ENCODE assay signal across 9 cellular contexts in the genomic region with DNA sequence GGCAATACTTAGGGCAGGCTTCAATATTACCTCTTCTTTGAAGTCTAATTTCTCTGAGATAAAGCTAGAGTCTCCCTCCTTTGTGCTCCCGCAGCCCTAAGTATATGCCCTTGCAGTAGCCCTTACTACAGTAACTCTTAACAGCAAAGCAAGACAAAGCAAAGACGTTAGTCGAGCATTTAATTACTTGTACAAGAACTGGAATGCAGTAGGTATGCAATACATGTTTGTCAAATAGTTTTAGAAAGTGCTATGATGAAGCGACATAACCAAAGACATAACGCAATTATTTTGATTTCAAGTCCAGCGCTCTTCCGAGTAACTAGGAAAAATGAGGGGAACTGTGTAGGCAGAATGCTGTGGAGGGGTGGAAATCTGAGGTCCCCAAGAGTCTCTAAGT. TPM values are rescaled to one million over a fixed set of nuclear protein-coding genes. Genes with fewer than 3 reads are reported as not detected.
A peak's percentile ranks its signal among the peaks of the same experiment; 100 is the strongest.
DNase-seq lines count a peak whose midpoint lies in the region; ATAC-seq and TF ChIP-seq lines count a peak whose summit lies in the region.
"Had no signal": no experiment of that assay in that cellular context is flagged by ENCODE, and none has a peak within 500 bp of the region (broad histone marks: within the 10 kb centered on the region; RNA-seq: fewer than 3 reads in every experiment).

No MANE protein-coding gene starts in this region.

- no peaks in the 10 kb centered on the region for H3K9me2 ChIP-seq in HCT116 (ENCODE audit: insufficient read depth)

- H3K4me2 ChIP-seq in HCT116 (ENCODE audit: low read length) = peak overlapping the region; percentile 77

- intact Hi-C loops in HCT116 (cut with micrococcal nuclease) (loop anchor here (10.0 kb wide), 1 partner anchor 1420 kb away; no protein-coding TSS in a partner anchor), testis (cut with DNase I; ENCODE audit: low total_unique reads) (no loop called here)

- H3K9ac ChIP-seq in HCT116 (ENCODE audit: low read length) = peak overlapping the region; percentile 81; the same call in 1 of the 2 replicates

- 4 to 7% methylated on average over 7 of the region's 7 CpGs for WGBS in testis, 2 donors

- TF ChIP-seq RAD21 in HCT116 (IDR thresholded peaks at IDR 0.05; ENCODE audit: low read depth) = no peak

- POLR2A ChIA-PET in HCT116 (lab: Charles Lee) = interaction anchor here (1.0 to 1.9 kb wide), 2 partner anchors 83 to 107 kb away, joined by 4 to 5 read pairs; partner anchors contain the start of genes PPIH and YBX1

- no peak overlapping the region for H3K27ac ChIP-seq in HCT116 (ENCODE audit: low read depth, low read length)
- peak overlapping the region in 1 of 2 donors; percentile 91 for H3K27ac ChIP-seq in testis
- H3K27ac ChIP-seq in caudate nucleus (ENCODE audit: low read depth, low read length) = no peak overlapping the region

- peaks cover 32% of the 10 kb centered on the region for H3K4me1 Mint-ChIP-seq in stimulated activated naive CD8-positive, alpha-beta T cell treated with anti-CD3 and anti-CD28 coated beads, Interleukin-15, amount 100 ng/mL, for 72 hours

- no peaks in the 10 kb centered on the region for H3K27me3 Mint-ChIP-seq in stimulated activated naive CD8-positive, alpha-beta T cell treated with anti-CD3 and anti-CD28 coated beads, Interleukin-15, amount 100 ng/mL, for 72 hours

- H3K79me2 ChIP-seq in HCT116 (ENCODE audit: insufficient read depth, low read length) = peaks cover 19% of the 10 kb centered on the region

- BruUV-seq in HCT116 (replicated peaks; lab: Mats Ljungman, UMichigan) = TSS peak; percentile 48

- peak overlapping the region; percentile 76 to 84 for H3K4me3 ChIP-seq in HCT116 (replicated peaks in 1 of 2; ENCODE audit: low read depth in 1 of 2, low read length in 2 of 2)
- peak overlapping the region; percentile 69 for H3K4me3 ChIP-seq in astrocyte of the cerebellum (ENCODE audit: low read depth, low read length)
- peak overlapping the region; percentile 90 to 94 for H3K4me3 ChIP-seq in testis

- H3K27me3 ChIP-seq in HCT116 (ENCODE audit: insufficient read depth, low read length) (no peaks in the 10 kb centered on the region), testis (no peaks in the 10 kb centered on the region)

- H3K9me3 ChIP-seq in HCT116 (ENCODE audit: control insufficient read depth in 1 of 2, insufficient read depth in 1 of 2, low read depth in 1 of 2, low read length in 2 of 2) (no peaks in the 10 kb centered on the region), testis (no peaks in the 10 kb centered on the region)

- no peak overlapping the region for H3K4me3 Mint-ChIP-seq in stimulated activated naive CD8-positive, alpha-beta T cell treated with anti-CD3 and anti-CD28 coated beads, Interleukin-15, amount 100 ng/mL, for 72 hours

- no peak for TF ChIP-seq POLR2A in HCT116 (IDR thresholded peaks at IDR 0.05; ENCODE audit: borderline replicate concordance, extremely low read depth, insufficient read depth, insufficient read length)
- no peak for TF ChIP-seq POLR2A in testis (IDR thresholded peaks at IDR 0.05)

- RAD21 ChIA-PET in HCT116 (lab: Charles Lee; ENCODE audit: low non-redundant PET in 1 of 2, low total read pairs in 2 of 2, uncharacterized antibody in 2 of 2, unreplicated experiment in 2 of 2) = interaction anchor here in 1 of 2 experiments (1.1 kb wide), 1 partner anchor 81 kb away, joined by 3 read pairs; the partner anchor contains the start of gene ZNF691

- H3K27ac Mint-ChIP-seq in stimulated activated naive CD8-positive, alpha-beta T cell treated with anti-CD3 and anti-CD28 coated beads, Interleukin-15, amount 100 ng/mL, for 72 hours = no peak overlapping the region

- H2AFZ ChIP-seq in HCT116 (ENCODE audit: low read depth, low read length, poor library complexity, severe bottlenecking) = no peak overlapping the region

- DNase-seq in HCT116 (ENCODE audit: low read depth, low spot score) (no peak), astrocyte of the cerebellum (ENCODE audit: low read depth) (no peak), left kidney (ENCODE audit: low read depth, low spot score) (peak; percentile 27), testis (no peak), caudate nucleus (lab: John Stamatoyannopoulos, UW) (no peak)
- DNase-seq in stimulated activated naive CD8-positive, alpha-beta T cell treated with anti-CD3 and anti-CD28 coated beads, Interleukin-15, amount 100 ng/mL, for 72 hours = no peak
- DNase-seq: activated CD4-positive, CD25-positive, alpha-beta regulatory T cell had no signal

- TF ChIP-seq CTCF in HCT116 (IDR thresholded peaks at IDR 0.05 in 2 of 3, conservative IDR thresholded peaks at IDR 0.05 in 1 of 3; ENCODE audit: borderline replicate concordance in 1 of 3, insufficient read depth in 1 of 3, low read depth in 2 of 3, low read length in 2 of 3) = no peak
- no peak for TF ChIP-seq CTCF in astrocyte of the cerebellum (IDR thresholded peaks at IDR 0.05; ENCODE audit: low read depth, low read length, missing control alignments)
- no peak for TF ChIP-seq CTCF in testis (IDR thresholded peaks at IDR 0.05)

- no peaks in the 10 kb centered on the region; the same call in 1 of the 2 replicates for H4K20me1 ChIP-seq in HCT116 (ENCODE audit: insufficient read depth)

- no peaks in the 10 kb centered on the region for H3K9me3 Mint-ChIP-seq in stimulated activated naive CD8-positive, alpha-beta T cell treated with anti-CD3 and anti-CD28 coated beads, Interleukin-15, amount 100 ng/mL, for 72 hours

- CTCF ChIA-PET in HCT116 (lab: Charles Lee) = interaction anchor here (1.0 to 3.4 kb wide), 6 partner anchors 7 to 592 kb away, joined by 3 to 25 read pairs (median 8); partner anchors contain the start of gene ZNF691

- in situ Hi-C loops in astrocyte of the cerebellum (cut with HindIII; ENCODE audit: low sequenced_read_pairs) = no loop called here

- H3K4me1 ChIP-seq in HCT116 (ENCODE audit: control insufficient read depth in 1 of 2, insufficient read depth in 2 of 2, low read length in 2 of 2) = peaks cover 11 to 18% of the 10 kb centered on the region in 2 experiments; a peak in 3 of 4 replicates
- peaks cover 13% of the 10 kb centered on the region for H3K4me1 ChIP-seq in testis

- H3K36me3 ChIP-seq in HCT116 (ENCODE audit: control insufficient read depth in 1 of 2, insufficient read depth in 2 of 2, low read length in 2 of 2) = peaks cover 0 to 4% of the 10 kb centered on the region in 2 experiments; a peak in 2 of 4 replicates
- H3K36me3 ChIP-seq in testis (ENCODE audit: low read depth, missing control alignments) = no peaks in the 10 kb centered on the region

- ATAC-seq in HCT116 (no peak), GM21528 (IDR thresholded peaks at IDR 0.05; ENCODE audit: low FRiP score, unreplicated experiment) (no peak)
- no peak for ATAC-seq in stimulated activated naive CD8-positive, alpha-beta T cell treated with anti-CD3 and anti-CD28 coated beads, Interleukin-15, amount 100 ng/mL, for 72 hours

TF ChIP-seq in HCT116, 20 proteins besides CTCF, POLR2A, EP300 and RAD21:
- TF ChIP-seq FOSL1 (IDR thresholded peaks at IDR 0.05; ENCODE audit: low read depth) (no peak), EZH2phosphoT487 (IDR thresholded peaks at IDR 0.05; ENCODE audit: borderline replicate concordance) (no peak), CBX3 (IDR thresholded peaks at IDR 0.05; ENCODE audit: low read depth) (no peak), TCF7L2 (IDR thresholded peaks at IDR 0.05; ENCODE audit: borderline replicate concordance, extremely low read depth, insufficient read depth, insufficient read length) (no peak), SRF (IDR thresholded peaks at IDR 0.05; ENCODE audit: low read depth) (peak; percentile 18; the same call in 1 of the 2 replicates), ZFX (IDR thresholded peaks at IDR 0.05) (no peak)
- TF ChIP-seq, protein P1, sequence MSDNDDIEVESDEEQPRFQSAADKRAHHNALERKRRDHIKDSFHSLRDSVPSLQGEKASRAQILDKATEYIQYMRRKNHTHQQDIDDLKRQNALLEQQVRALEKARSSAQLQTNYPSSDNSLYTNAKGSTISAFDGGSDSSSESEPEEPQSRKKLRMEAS (IDR thresholded peaks at IDR 0.05) = no peak
TF ChIP-seq in HCT116: peak in this region for 1.

RNA-seq across cellular contexts. Expression of gene P3H1, which starts 1.6 kb away (rescaled TPM):
- total RNA-seq in HCT116 (2021; ENCODE audit: unreplicated experiment) (32.9 TPM), testis (10 to 100 TPM; 66.1 to 73.8 TPM)
- polyA plus RNA-seq in HCT116 (2012) = 23.8 and 28.6 TPM in 2 replicates
- polyA plus RNA-seq in testis (ENCODE audit: insufficient read depth, low read depth, low replicate concordance) = 60.8 TPM

RNA-seq across cellular contexts. Expression of gene C1orf50, which starts 1.8 kb away (rescaled TPM):
- total RNA-seq in HCT116 (2021; ENCODE audit: unreplicated experiment) (5.8 TPM), testis (10 to 100 TPM in 1 of 2 donors, 1 to 10 TPM in 1; 9.4 to 10.2 TPM)
- 1.2 and 1.8 TPM in 2 replicates for polyA plus RNA-seq in HCT116 (2012)
- 21.8 TPM for polyA plus RNA-seq in testis (ENCODE audit: insufficient read depth, low read depth, low replicate concordance)

RNA-seq across cellular contexts. Expression of gene TMEM269, which starts 19.5 kb away (rescaled TPM):
- total RNA-seq in HCT116 (2021; ENCODE audit: unreplicated experiment) (0.34 TPM), testis (1 to 10 TPM in 1 of 2 donors, under 1 TPM in 1; 0.68 to 1.6 TPM)
- 0.23 and 0.35 TPM in 2 replicates for polyA plus RNA-seq in HCT116 (2012)
- polyA plus RNA-seq in testis (ENCODE audit: insufficient read depth, low read depth, low replicate concordance) = 3.5 TPM
- total RNA-seq: dermis microvascular lymphatic vessel endothelial cell had no signal

RNA-seq across cellular contexts. Expression of gene CLDN19, which starts 25.2 kb away (rescaled TPM):
- not detected for total RNA-seq in HCT116 (2021; ENCODE audit: unreplicated experiment)
- polyA plus RNA-seq in HCT116 (2012) = not detected in 2 replicates
- total RNA-seq in testis = under 1 TPM; 0.19 to 0.24 TPM
- polyA plus RNA-seq in testis (ENCODE audit: insufficient read depth, low read depth, low replicate concordance) = 0.12 TPM
- total RNA-seq: dermis microvascular lymphatic vessel endothelial cell had no signal

RNA-seq across cellular contexts. Expression of gene ERMAP, which starts 51.7 kb away (rescaled TPM):
- total RNA-seq in HCT116 (2021; ENCODE audit: unreplicated experiment) (5.4 TPM), testis (10 to 100 TPM; 10.6 to 14.0 TPM)
- polyA plus RNA-seq in HCT116 (2012) = 2.4 and 3.2 TPM in 2 replicates
- 11.7 TPM for polyA plus RNA-seq in testis (ENCODE audit: insufficient read depth, low read depth, low replicate concordance)
